17 cellular contexts compared by ENCODE assay signal in genomic region chr10:91700788-91701444, GRCh38.
DNase-seq lines count a peak whose midpoint lies in the region; ATAC-seq and TF ChIP-seq lines count a peak whose summit lies in the region.
"Had no signal": no experiment of that assay in that cellular context is flagged by ENCODE, and none has a peak within 500 bp of the region (broad histone marks: within the 10 kb centered on the region; RNA-seq: fewer than 3 reads in every experiment).

No MANE protein-coding gene starts in this region.

- no peak overlapping the region for H3K4me3 ChIP-seq in fibroblast of the aortic adventitia (ENCODE audit: low read depth, low read length)
- H3K4me3 ChIP-seq: heart right ventricle, pancreas, vagina had no signal

- H3K27ac ChIP-seq in substantia nigra (ENCODE audit: low read depth, low read length, poor library complexity, severe bottlenecking): no peak overlapping the region
- H3K27ac ChIP-seq: heart right ventricle, pancreas, vagina had no signal

- ATAC-seq in GM21529 (IDR thresholded peaks at IDR 0.05; ENCODE audit: unreplicated experiment) (no peak), HG02610 (IDR thresholded peaks at IDR 0.05; ENCODE audit: unreplicated experiment) (no peak)
- ATAC-seq: heart right ventricle, pancreas had no signal

- TF ChIP-seq CTCF in fibroblast of the aortic adventitia (IDR thresholded peaks at IDR 0.05; ENCODE audit: insufficient read depth, low read length): no peak

- DNase-seq in HPDE6-E6E7 (ENCODE audit: extremely low spot score): peak; percentile 41
- DNase-seq in amniotic epithelial cell (ENCODE audit: low read depth): peak; percentile 31
- peak; percentile 76 for DNase-seq in fibroblast of the aortic adventitia (ENCODE audit: low read depth)
- no peak for DNase-seq in Ammon's horn (ENCODE audit: low spot score)
- no peak for DNase-seq in substantia nigra (lab: John Stamatoyannopoulos, UW)
- DNase-seq: activated CD4-positive, CD25-positive, alpha-beta regulatory T cell treated with anti-CD3 and anti-CD28 coated beads, Interleukin-2, amount 50 U/mL, for 72 hours; activated gamma-delta T cell treated with Interleukin-2 at 50 U/mL for 16 hours; effector CD4-positive, alpha-beta T cell; heart right ventricle; MM.1S; NCI-H2029 treated with DMSO at 0.1 percent for 48 hours; NCI-H748 treated with DMSO at 0.1 percent for 48 hours; pancreas; stimulated activated naive CD4-positive, alpha-beta T cell treated with Interleukin-2 at 50 U/mL for 16 hours had no signal

Comparison
In these comparisons a context has a peak if more than half of its experiments do, and no peak if none do; other contexts are left out.
1. DNase-seq: peak in HPDE6-E6E7 (single experiment), amniotic epithelial cell (single experiment) and fibroblast of the aortic adventitia (single experiment); none in Ammon's horn (single experiment) and substantia nigra (0 of 49).